Comparison of ENCODE assay signal across 36 cellular contexts in the genomic region with DNA sequence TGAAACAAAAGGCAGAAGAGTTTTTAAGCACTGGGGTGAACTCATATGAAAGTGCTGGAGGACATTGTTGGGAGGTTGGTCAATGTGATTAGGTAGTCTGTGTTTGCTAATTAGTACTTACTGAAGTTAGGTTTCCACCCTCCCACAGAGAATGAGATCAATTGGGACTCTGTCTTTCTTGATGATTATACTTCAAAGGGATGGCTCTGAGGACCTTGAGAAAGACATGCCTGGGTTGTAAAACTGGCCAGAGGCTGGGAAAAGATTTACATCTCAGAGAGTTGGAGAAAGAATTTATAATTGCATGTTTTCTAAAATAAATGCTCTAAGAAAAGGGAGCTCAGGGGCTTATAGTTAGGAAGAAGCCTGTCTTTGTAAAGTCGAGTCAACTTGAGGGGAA.
"Had no signal": no experiment of that assay in that cellular context is flagged by ENCODE, and none has a peak within 500 bp of the region (broad histone marks: within the 10 kb centered on the region; RNA-seq: fewer than 3 reads in every experiment).

No MANE protein-coding gene starts in this region.

- H3K4me3 ChIP-seq: adrenal gland, body of pancreas, breast epithelium had no signal

- H3K4me1 Mint-ChIP-seq: activated CD4-positive, alpha-beta T cell treated with anti-CD3 and anti-CD28 coated beads for 36 hours; activated naive CD8-positive, alpha-beta T cell treated with anti-CD3 and anti-CD28 coated beads for 36 hours; activated T-helper 17 cell treated with anti-CD3 and anti-CD28 coated beads, Interleukin-2, amount 50 U/mL, for 72 hours; WTC11 had no signal

- H3K27me3 ChIP-seq: adrenal gland, body of pancreas, brain microvascular endothelial cell, breast epithelium had no signal

- H3K27ac ChIP-seq: adrenal gland, body of pancreas, brain microvascular endothelial cell, breast epithelium, WERI-Rb-1 had no signal

- H3K9me3 ChIP-seq: body of pancreas, breast epithelium had no signal

- H3K4me1 ChIP-seq: adrenal gland, body of pancreas, breast epithelium had no signal

- H3K9me3 Mint-ChIP-seq: activated CD4-positive, alpha-beta memory T cell treated with anti-CD3 and anti-CD28 coated beads, Interleukin-2, amount 10 ng/mL, durations not matched to agents 7 days and 5 days; activated CD4-positive, alpha-beta T cell treated with anti-CD3 and anti-CD28 coated beads, Interleukin-2, amount 10 ng/mL, durations not matched to agents 7 days and 5 days; activated naive CD4-positive, alpha-beta T cell treated with anti-CD3 and anti-CD28 coated beads for 36 hours; activated naive CD4-positive, alpha-beta T cell treated with anti-CD3 and anti-CD28 coated beads, Interleukin-2, amount 50 U/mL, for 72 hours; activated naive CD8-positive, alpha-beta T cell treated with anti-CD3 and anti-CD28 coated beads for 36 hours; activated T-cell treated with anti-CD3 and anti-CD28 coated beads, Interleukin-2, amount 50 U/mL, for 24 hours; activated T-helper 17 cell treated with anti-CD3 and anti-CD28 coated beads, Interleukin-2, amount 50 U/mL, for 72 hours; T-helper 2 cell treated with Interferon-gamma antibody and Interleukin-4, amounts not matched to agents 5 μg/mL and 100 μg/mL, for 36 hours had no signal

- H3K4me3 Mint-ChIP-seq: activated CD4-positive, alpha-beta memory T cell treated with anti-CD3 and anti-CD28 coated beads, Interleukin-2, amount 10 ng/mL, durations not matched to agents 7 days and 5 days; activated CD4-positive, alpha-beta T cell treated with anti-CD3 and anti-CD28 coated beads for 36 hours; activated CD4-positive, alpha-beta T cell treated with anti-CD3 and anti-CD28 coated beads, Interleukin-2, amount 10 ng/mL, durations not matched to agents 7 days and 5 days; activated CD8-positive, alpha-beta memory T cell treated with anti-CD3 and anti-CD28 coated beads, Interleukin-2, amount 10 ng/mL, durations not matched to agents 7 days and 5 days; activated CD8-positive, alpha-beta T cell treated with anti-CD3 and anti-CD28 coated beads, Interleukin-2, amount 10 ng/mL, durations not matched to agents 7 days and 5 days; activated naive CD4-positive, alpha-beta T cell treated with anti-CD3 and anti-CD28 coated beads for 36 hours; activated naive CD8-positive, alpha-beta T cell treated with anti-CD3 and anti-CD28 coated beads for 36 hours; activated T-cell treated with anti-CD3 and anti-CD28 coated beads, Interleukin-2, amount 50 U/mL, for 24 hours; activated T-helper 17 cell treated with anti-CD3 and anti-CD28 coated beads, Interleukin-2, amount 50 U/mL, for 72 hours; T-helper 1 cell treated with Interleukin-12 subunit alpha and Interleukin-12 subunit beta and Interleukin-4 antibody, amounts not matched to agents 30 μg/mL and 1 μg/mL, for 36 hours; T-helper 2 cell treated with Interferon-gamma antibody and Interleukin-4, amounts not matched to agents 5 μg/mL and 100 μg/mL, for 36 hours; WTC11 had no signal

- H3K27ac Mint-ChIP-seq: activated CD4-positive, alpha-beta memory T cell treated with anti-CD3 and anti-CD28 coated beads, Interleukin-2, amount 10 ng/mL, durations not matched to agents 7 days and 5 days; activated CD4-positive, alpha-beta T cell treated with anti-CD3 and anti-CD28 coated beads for 36 hours; activated CD4-positive, alpha-beta T cell treated with anti-CD3 and anti-CD28 coated beads, Interleukin-2, amount 10 ng/mL, durations not matched to agents 7 days and 5 days; activated CD8-positive, alpha-beta memory T cell treated with anti-CD3 and anti-CD28 coated beads, Interleukin-2, amount 10 ng/mL, durations not matched to agents 7 days and 5 days; activated CD8-positive, alpha-beta T cell treated with anti-CD3 and anti-CD28 coated beads, Interleukin-2, amount 10 ng/mL, durations not matched to agents 7 days and 5 days; activated naive CD4-positive, alpha-beta T cell treated with anti-CD3 and anti-CD28 coated beads for 36 hours; activated naive CD8-positive, alpha-beta T cell treated with anti-CD3 and anti-CD28 coated beads for 36 hours; activated T-cell treated with anti-CD3 and anti-CD28 coated beads, Interleukin-2, amount 50 U/mL, for 24 hours; activated T-helper 17 cell treated with anti-CD3 and anti-CD28 coated beads, Interleukin-2, amount 50 U/mL, for 72 hours; T-helper 1 cell treated with Interleukin-12 subunit alpha and Interleukin-12 subunit beta and Interleukin-4 antibody, amounts not matched to agents 30 μg/mL and 1 μg/mL, for 36 hours; T-helper 2 cell treated with Interferon-gamma antibody and Interleukin-4, amounts not matched to agents 5 μg/mL and 100 μg/mL, for 36 hours; WTC11 had no signal

- ATAC-seq: activated CD4-positive, alpha-beta T cell treated with anti-CD3 and anti-CD28 coated beads for 36 hours; activated CD4-positive, CD25-positive, alpha-beta regulatory T cell treated with anti-CD3 and anti-CD28 coated beads, Interleukin-2, amount 50 U/mL, for 24 hours; activated CD8-positive, alpha-beta memory T cell treated with anti-CD3 and anti-CD28 coated beads, Interleukin-2, amount 10 ng/mL, durations not matched to agents 7 days and 5 days; activated CD8-positive, alpha-beta T cell treated with anti-CD3 and anti-CD28 coated beads, Interleukin-2, amount 10 ng/mL, durations not matched to agents 7 days and 5 days; activated naive CD4-positive, alpha-beta T cell treated with anti-CD3 and anti-CD28 coated beads, Interleukin-2, amount 50 U/mL, for 72 hours; activated T-helper 17 cell treated with anti-CD3 and anti-CD28 coated beads, Interleukin-2, amount 50 U/mL, for 72 hours; body of pancreas; WTC11 had no signal

- H3K36me3 ChIP-seq: adrenal gland, brain microvascular endothelial cell, breast epithelium, WERI-Rb-1 had no signal

- H3K27me3 Mint-ChIP-seq: activated CD4-positive, alpha-beta memory T cell treated with anti-CD3 and anti-CD28 coated beads, Interleukin-2, amount 10 ng/mL, durations not matched to agents 7 days and 5 days; activated CD4-positive, alpha-beta T cell treated with anti-CD3 and anti-CD28 coated beads for 36 hours; activated CD4-positive, alpha-beta T cell treated with anti-CD3 and anti-CD28 coated beads, Interleukin-2, amount 10 ng/mL, durations not matched to agents 7 days and 5 days; activated T-cell treated with anti-CD3 and anti-CD28 coated beads, Interleukin-2, amount 50 U/mL, for 24 hours; activated T-helper 17 cell treated with anti-CD3 and anti-CD28 coated beads, Interleukin-2, amount 50 U/mL, for 72 hours had no signal

- DNase-seq: activated CD4-positive, alpha-beta memory T cell treated with anti-CD3 and anti-CD28 coated beads, Interleukin-2, amount 10 ng/mL, durations not matched to agents 7 days and 5 days; activated CD4-positive, alpha-beta T cell treated with anti-CD3 and anti-CD28 coated beads for 1 hour; activated CD4-positive, alpha-beta T cell treated with anti-CD3 and anti-CD28 coated beads for 36 hours; activated CD4-positive, alpha-beta T cell treated with anti-CD3 and anti-CD28 coated beads for 48 hours; activated CD4-positive, alpha-beta T cell treated with anti-CD3 and anti-CD28 coated beads, Interleukin-2, amount 10 ng/mL, durations not matched to agents 7 days and 5 days; activated CD4-positive, alpha-beta T cell treated with anti-CD3 and anti-CD28 coated beads, Interleukin-2, amount 50 U/mL, for 48 hours; activated CD4-positive, CD25-positive, alpha-beta regulatory T cell; activated CD8-positive, alpha-beta memory T cell treated with anti-CD3 and anti-CD28 coated beads for 24 hours; activated CD8-positive, alpha-beta memory T cell treated with anti-CD3 and anti-CD28 coated beads, Interleukin-2, amount 10 ng/mL, durations not matched to agents 7 days and 5 days; activated CD8-positive, alpha-beta memory T cell treated with anti-CD3 and anti-CD28 coated beads, Interleukin-2, amount 50 U/mL, for 48 hours; activated CD8-positive, alpha-beta T cell treated with anti-CD3 and anti-CD28 coated beads, Interleukin-2, amount 10 ng/mL, durations not matched to agents 7 days and 5 days; activated effector memory CD4-positive, alpha-beta T cell treated with anti-CD3 and anti-CD28 coated beads, Interleukin-2, amount 50 U/mL, for 16 hours; activated gamma-delta T cell treated with Interleukin-2 at 50 U/mL for 16 hours; activated naive CD4-positive, alpha-beta T cell; activated naive CD4-positive, alpha-beta T cell treated with anti-CD3 and anti-CD28 coated beads for 36 hours; activated naive CD4-positive, alpha-beta T cell treated with anti-CD3 and anti-CD28 coated beads, Interleukin-2, amount 50 U/mL, for 16 hours; activated naive CD8-positive, alpha-beta T cell treated with anti-CD3 and anti-CD28 coated beads for 36 hours; activated T-cell treated with anti-CD3 and anti-CD28 coated beads, Interleukin-2, amount 50 U/mL, for 24 hours; activated T-cell treated with anti-CD3 and anti-CD28 coated beads, Interleukin-2, amount 50 U/mL, for 48 hours; adrenal gland; amniotic stem cell; aorta; body of pancreas; brain microvascular endothelial cell; central memory CD4-positive, alpha-beta T cell; T-helper 1 cell; T-helper 2 cell; T-helper 9 cell; WERI-Rb-1 had no signal

- H3K36me3 Mint-ChIP-seq: WTC11 had no signal
